ENCODE assay signal across 20 cellular contexts in the genomic region with DNA sequence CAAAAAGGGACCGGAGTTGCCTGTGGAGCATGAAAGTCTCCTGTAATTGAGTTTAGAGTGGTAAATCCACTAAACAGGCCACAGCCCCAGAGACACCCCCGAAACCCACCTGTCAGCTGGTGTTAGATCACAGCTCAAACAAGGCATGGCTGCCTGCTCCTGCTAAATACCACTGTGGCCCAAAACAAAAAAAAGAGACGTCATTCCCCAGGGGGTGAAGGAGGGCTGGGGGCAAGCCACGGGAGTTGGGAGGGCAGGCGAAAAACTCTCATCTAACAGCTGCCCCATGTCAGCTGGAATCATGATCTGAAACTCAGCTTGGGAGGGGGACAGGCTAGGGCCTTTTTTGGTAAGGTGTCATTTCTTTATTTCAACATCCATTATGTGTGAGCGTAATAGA. TPM values are rescaled to one million over a fixed set of nuclear protein-coding genes. Genes with fewer than 3 reads are reported as not detected.
DNase-seq lines count a peak whose midpoint lies in the region; ATAC-seq and TF ChIP-seq lines count a peak whose summit lies in the region.
"Had no signal": no experiment of that assay in that cellular context is flagged by ENCODE, and none has a peak within 500 bp of the region (broad histone marks: within the 10 kb centered on the region; RNA-seq: fewer than 3 reads in every experiment).

No MANE protein-coding gene starts in this region.

- peak; percentile 13 for DNase-seq in ELF-1 (ENCODE audit: low read depth, low spot score)
- peak; percentile 40 to 66 for DNase-seq in SJCRH30
- peak; percentile 70 for DNase-seq in neural progenitor cell (ENCODE audit: low spot score)
- DNase-seq in RPMI8226, result no peak
- DNase-seq: AML-193; Caco-2; Calu3; CD4-positive, alpha-beta T cell; CD8-positive, alpha-beta T cell; DMS79 treated with DMSO at 0.1 percent for 48 hours; GDM1 had no signal

- no peak overlapping the region for H2AFZ ChIP-seq in neural progenitor cell (replicated peaks)

- H3K36me3 ChIP-seq in BLaER1 (no peaks in the 10 kb centered on the region), SJCRH30 (no peaks in the 10 kb centered on the region), neural progenitor cell (no peaks in the 10 kb centered on the region)

- peaks cover 14% of the 10 kb centered on the region for H3F3A ChIP-seq in neural progenitor cell (ENCODE audit: low read depth)

- H3K27me3 ChIP-seq in BLaER1 (no peaks in the 10 kb centered on the region), SJCRH30 (no peaks in the 10 kb centered on the region; the same call in 1 of the 2 replicates), neural progenitor cell (no peaks in the 10 kb centered on the region)

- H3K9me3 ChIP-seq in BLaER1 (no peaks in the 10 kb centered on the region), SJCRH30 (replicated peaks) (no peaks in the 10 kb centered on the region), neural progenitor cell (ENCODE audit: low read depth) (no peaks in the 10 kb centered on the region)
- H3K9me3 ChIP-seq: A549, Caco-2 had no signal

- no peak for TF ChIP-seq CTCF in neural progenitor cell (IDR thresholded peaks at IDR 0.05)

- H3K4me3 ChIP-seq in BLaER1 (no peak overlapping the region), SJCRH30 (no peak overlapping the region), neural progenitor cell (no peak overlapping the region)
- H3K4me3 ChIP-seq: A549, GM12878 had no signal

- H3K36me3 Mint-ChIP-seq in neural progenitor cell, result no peaks in the 10 kb centered on the region
- H3K36me3 Mint-ChIP-seq in stimulated activated memory B cell treated with anti-CD40 and anti-IgM and Interleukin-4, amounts not matched to agents 10 μg/mL and 1 μg/mL and 100 μg/mL, for 72 hours, result no peaks in the 10 kb centered on the region
- H3K36me3 Mint-ChIP-seq: CD8-positive, alpha-beta T cell had no signal

- H4K20me1 ChIP-seq in BLaER1 (no peaks in the 10 kb centered on the region), neural progenitor cell (ENCODE audit: low read depth) (no peaks in the 10 kb centered on the region)

- H3K4me1 ChIP-seq in BLaER1, result peaks cover 10% of the 10 kb centered on the region
- peaks cover 3% of the 10 kb centered on the region; the same call in 1 of the 2 replicates for H3K4me1 ChIP-seq in SJCRH30
- H3K4me1 ChIP-seq in neural progenitor cell, result peaks cover 20% of the 10 kb centered on the region
- H3K4me1 ChIP-seq: A549, Caco-2 had no signal

- ATAC-seq in stimulated activated memory B cell treated with anti-CD40 and anti-IgM and Interleukin-4, amounts not matched to agents 10 μg/mL and 1 μg/mL and 100 μg/mL, for 72 hours, result no peak
- ATAC-seq in HG02840 (IDR thresholded peaks at IDR 0.05; ENCODE audit: low FRiP score, unreplicated experiment) (no peak), HG02588 (IDR thresholded peaks at IDR 0.05; ENCODE audit: unreplicated experiment) (no peak)
- ATAC-seq: A549; CD8-positive, alpha-beta T cell; GM12878 had no signal

- H3K9ac ChIP-seq in BLaER1 (no peak overlapping the region), neural progenitor cell (no peak overlapping the region)

- H3K27ac ChIP-seq in BLaER1 (no peak overlapping the region), SJCRH30 (no peak overlapping the region), neural progenitor cell (peak overlapping the region; percentile 46)
- H3K27ac ChIP-seq: 22Rv1, A549, C4-2B had no signal

- no peaks in the 10 kb centered on the region for H3K9me3 Mint-ChIP-seq in neural progenitor cell
- H3K9me3 Mint-ChIP-seq in stimulated activated memory B cell treated with anti-CD40 and anti-IgM and Interleukin-4, amounts not matched to agents 10 μg/mL and 1 μg/mL and 100 μg/mL, for 72 hours, result no peaks in the 10 kb centered on the region
- H3K9me3 Mint-ChIP-seq: CD4-positive, alpha-beta T cell; CD8-positive, alpha-beta T cell had no signal

- no peak overlapping the region for H3K4me3 Mint-ChIP-seq in neural progenitor cell
- no peak overlapping the region for H3K4me3 Mint-ChIP-seq in stimulated activated memory B cell treated with anti-CD40 and anti-IgM and Interleukin-4, amounts not matched to agents 10 μg/mL and 1 μg/mL and 100 μg/mL, for 72 hours
- H3K4me3 Mint-ChIP-seq: B cell; CD4-positive, alpha-beta T cell; CD8-positive, alpha-beta T cell had no signal

- H3K4me2 ChIP-seq in BLaER1, result peak overlapping the region; percentile 51
- peak overlapping the region; percentile 70 for H3K4me2 ChIP-seq in neural progenitor cell
- H3K4me2 ChIP-seq: A549 had no signal

- H3K27ac Mint-ChIP-seq in neural progenitor cell, result no peak overlapping the region
- no peak overlapping the region for H3K27ac Mint-ChIP-seq in stimulated activated memory B cell treated with anti-CD40 and anti-IgM and Interleukin-4, amounts not matched to agents 10 μg/mL and 1 μg/mL and 100 μg/mL, for 72 hours
- H3K27ac Mint-ChIP-seq: B cell; CD4-positive, alpha-beta T cell; CD8-positive, alpha-beta T cell had no signal

- H3K79me2 ChIP-seq in neural progenitor cell (ENCODE audit: low read depth), result no peaks in the 10 kb centered on the region

- peaks cover 23% of the 10 kb centered on the region for H3K4me1 Mint-ChIP-seq in neural progenitor cell
- no peaks in the 10 kb centered on the region for H3K4me1 Mint-ChIP-seq in stimulated activated memory B cell treated with anti-CD40 and anti-IgM and Interleukin-4, amounts not matched to agents 10 μg/mL and 1 μg/mL and 100 μg/mL, for 72 hours
- H3K4me1 Mint-ChIP-seq: B cell had no signal

- peaks cover 6% of the 10 kb centered on the region for H3K27me3 Mint-ChIP-seq in neural progenitor cell (ENCODE audit: insufficient read depth, low read depth)
- H3K27me3 Mint-ChIP-seq in stimulated activated memory B cell treated with anti-CD40 and anti-IgM and Interleukin-4, amounts not matched to agents 10 μg/mL and 1 μg/mL and 100 μg/mL, for 72 hours, result no peaks in the 10 kb centered on the region

RNA-seq across cellular contexts. Expression of gene LRPPRC, which starts 42.5 kb away (rescaled TPM):
- total RNA-seq in SJCRH30 (2014; rRNA removed; shearing (Covaris generic)), result 157 and 173 TPM in 2 replicates
- 121 and 214 TPM in 2 replicates for total RNA-seq in neural progenitor cell (ENCODE audit: low replicate concordance)
